Comparison of ENCODE assay signal across 27 cellular contexts in the genomic region with DNA sequence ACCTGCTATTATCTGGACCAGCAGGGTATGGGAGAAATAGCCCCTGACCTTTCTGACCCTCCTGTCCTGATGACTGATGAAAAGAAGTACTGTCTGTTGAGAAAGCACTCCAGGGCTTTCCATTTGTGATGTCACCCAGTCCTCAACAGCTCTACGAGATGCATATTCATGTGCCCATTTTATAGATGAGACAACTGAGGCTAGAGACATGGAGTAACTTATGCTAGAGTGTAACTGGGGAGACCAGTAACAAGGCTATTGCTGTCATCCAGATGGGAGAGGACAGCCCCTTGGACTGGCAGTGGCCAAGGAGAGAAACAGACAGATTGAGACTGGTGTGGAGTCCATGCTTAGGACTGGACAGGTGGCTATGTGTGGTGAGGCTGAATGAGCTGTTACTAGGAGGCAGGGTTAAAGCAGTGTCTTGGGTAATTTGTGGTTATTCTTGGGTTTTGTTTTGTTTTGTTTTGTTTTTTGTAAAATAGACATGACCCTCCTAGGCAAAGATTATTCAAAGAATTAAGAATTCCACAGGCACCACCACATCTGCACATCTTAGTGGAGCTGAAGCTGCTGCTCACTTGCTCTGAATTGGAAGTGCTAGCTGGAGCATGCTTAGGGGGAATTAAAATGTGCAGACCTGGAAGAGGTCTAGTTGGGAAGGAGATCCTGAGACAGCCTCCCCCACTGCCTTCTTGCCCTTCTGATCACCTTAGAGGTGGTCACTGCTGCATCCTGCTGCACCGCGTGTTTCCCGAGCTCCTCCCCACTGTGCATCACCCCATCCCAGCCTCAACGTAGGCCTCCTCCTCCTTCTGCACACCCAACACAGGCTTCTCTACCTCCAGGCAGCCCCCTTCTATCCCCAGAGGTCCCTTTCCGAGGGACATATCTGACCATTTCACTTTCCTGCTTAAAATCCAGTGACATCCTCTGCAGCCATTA. TPM values are rescaled to one million over a fixed set of nuclear protein-coding genes. Genes with fewer than 3 reads are reported as not detected.
A peak's percentile ranks its signal among the peaks of the same experiment; 100 is the strongest.
DNase-seq lines count a peak whose midpoint lies in the region; ATAC-seq, FAIRE-seq and TF ChIP-seq lines count a peak whose summit lies in the region.
"Had no signal": no experiment of that assay in that cellular context is flagged by ENCODE, and none has a peak within 500 bp of the region (broad histone marks: within the 10 kb centered on the region; RNA-seq: fewer than 3 reads in every experiment).

No MANE protein-coding gene starts in this region.

- H3K4me3 ChIP-seq in ascending aorta = no peak overlapping the region
- H3K4me3 ChIP-seq: A549, BLaER1, GM23338, HAP-1, Peyer's patch, SJSA1 had no signal

- H3K9me3 Mint-ChIP-seq in stimulated activated naive CD8-positive, alpha-beta T cell treated with anti-CD3 and anti-CD28 coated beads, Interleukin-15, Interleukin-2, amounts not matched to agents 100 ng/mL and 50 ng/mL, for 24 hours = no peaks in the 10 kb centered on the region
- no peaks in the 10 kb centered on the region for H3K9me3 Mint-ChIP-seq in stimulated activated naive CD8-positive, alpha-beta T cell treated with anti-CD3 and anti-CD28 coated beads, Interleukin-15, amount 100 ng/mL, for 72 hours
- H3K9me3 Mint-ChIP-seq: CD4-positive, alpha-beta memory T cell; GM23338 had no signal

- no peak for ATAC-seq in stimulated activated naive CD8-positive, alpha-beta T cell treated with anti-CD3 and anti-CD28 coated beads, Interleukin-15, amount 100 ng/mL, for 72 hours
- ATAC-seq in GM19395 (IDR thresholded peaks at IDR 0.05; ENCODE audit: unreplicated experiment) = no peak
- ATAC-seq: A549, Right ventricle myocardium inferior had no signal

- no peaks in the 10 kb centered on the region for H3K36me3 ChIP-seq in ascending aorta
- H3K36me3 ChIP-seq: BLaER1, HAP-1, Peyer's patch had no signal

- no peak for TF ChIP-seq CTCF in ascending aorta (IDR thresholded peaks at IDR 0.05)

- peak overlapping the region; percentile 2 to 95 for H3K27ac ChIP-seq in ascending aorta
- H3K27ac ChIP-seq: A549, BLaER1, HL-60, KMS-11, Peyer's patch, SJSA1 had no signal

- no peak for DNase-seq in stimulated activated naive CD8-positive, alpha-beta T cell treated with anti-CD3 and anti-CD28 coated beads, Interleukin-15, amount 100 ng/mL, for 72 hours
- DNase-seq in ascending aorta (ENCODE audit: low spot score in 2 of 2) (no peak), myocyte (ENCODE audit: low read depth) (peak; percentile 53), GM19239 (ENCODE audit: insufficient read length, low spot score) (no peak)
- DNase-seq in stimulated activated CD4-positive, alpha-beta T cell treated with anti-CD3 and anti-CD28 coated beads, Interleukin-1b, Interleukin-23, amount 100 ng/mL, for 48 hours = no peak
- DNase-seq: Caco-2; CD4-positive, alpha-beta memory T cell; NCI-H1105; NCI-H146; NCI-H2029 treated with DMSO at 0.1 percent for 48 hours; NCI-H226; NCI-H510A treated with DMSO at 0.1 percent for 48 hours; NCI-H774; Peyer's patch had no signal

- H3K27me3 ChIP-seq in ascending aorta = no peaks in the 10 kb centered on the region
- H3K27me3 ChIP-seq: Peyer's patch, SJSA1 had no signal

- H3K36me3 Mint-ChIP-seq in stimulated activated naive CD8-positive, alpha-beta T cell treated with anti-CD3 and anti-CD28 coated beads, Interleukin-15, Interleukin-2, amounts not matched to agents 100 ng/mL and 50 ng/mL, for 24 hours (ENCODE audit: low read depth) = no peaks in the 10 kb centered on the region
- H3K36me3 Mint-ChIP-seq: CD4-positive, alpha-beta memory T cell had no signal

- no peaks in the 10 kb centered on the region for H3K4me1 Mint-ChIP-seq in stimulated activated naive CD8-positive, alpha-beta T cell treated with anti-CD3 and anti-CD28 coated beads, Interleukin-15, Interleukin-2, amounts not matched to agents 100 ng/mL and 50 ng/mL, for 24 hours (ENCODE audit: low read depth)
- no peaks in the 10 kb centered on the region for H3K4me1 Mint-ChIP-seq in stimulated activated naive CD8-positive, alpha-beta T cell treated with anti-CD3 and anti-CD28 coated beads, Interleukin-15, amount 100 ng/mL, for 72 hours
- H3K4me1 Mint-ChIP-seq: CD4-positive, alpha-beta memory T cell; GM23338 had no signal

- H3K27ac Mint-ChIP-seq in stimulated activated naive CD8-positive, alpha-beta T cell treated with anti-CD3 and anti-CD28 coated beads, Interleukin-15, Interleukin-2, amounts not matched to agents 100 ng/mL and 50 ng/mL, for 24 hours = peak overlapping the region; percentile 24
- no peak overlapping the region for H3K27ac Mint-ChIP-seq in stimulated activated naive CD8-positive, alpha-beta T cell treated with anti-CD3 and anti-CD28 coated beads, Interleukin-15, amount 100 ng/mL, for 72 hours
- H3K27ac Mint-ChIP-seq: CD4-positive, alpha-beta memory T cell; GM23338 had no signal

- no peak for FAIRE-seq in GM19239 (lab: Jason Lieb, UNC)
- FAIRE-seq: A549, GM12891 had no signal

- intact Hi-C loops in ascending aorta (cut with DNase I) = no loop called here

- H3K4me1 ChIP-seq in ascending aorta = peaks cover 13 to 38% of the 10 kb centered on the region in 2 donors
- H3K4me1 ChIP-seq: Caco-2, HAP-1, Peyer's patch had no signal

- H3K4me3 Mint-ChIP-seq in stimulated activated naive CD8-positive, alpha-beta T cell treated with anti-CD3 and anti-CD28 coated beads, Interleukin-15, Interleukin-2, amounts not matched to agents 100 ng/mL and 50 ng/mL, for 24 hours = no peak overlapping the region
- no peak overlapping the region for H3K4me3 Mint-ChIP-seq in stimulated activated naive CD8-positive, alpha-beta T cell treated with anti-CD3 and anti-CD28 coated beads, Interleukin-15, amount 100 ng/mL, for 72 hours
- H3K4me3 Mint-ChIP-seq: CD4-positive, alpha-beta memory T cell; GM23338 had no signal

- no peaks in the 10 kb centered on the region for H3K9me3 ChIP-seq in ascending aorta
- H3K9me3 ChIP-seq: A549, BLaER1, Caco-2, HAP-1, Peyer's patch, SJSA1 had no signal

- peaks cover 28% of the 10 kb centered on the region for H3K27me3 Mint-ChIP-seq in stimulated activated naive CD8-positive, alpha-beta T cell treated with anti-CD3 and anti-CD28 coated beads, Interleukin-15, Interleukin-2, amounts not matched to agents 100 ng/mL and 50 ng/mL, for 24 hours
- peaks cover 42% of the 10 kb centered on the region for H3K27me3 Mint-ChIP-seq in stimulated activated naive CD8-positive, alpha-beta T cell treated with anti-CD3 and anti-CD28 coated beads, Interleukin-15, amount 100 ng/mL, for 72 hours

RNA-seq across cellular contexts. Expression of a gene that starts 8.4 kb away (rescaled TPM):
- total RNA-seq in ascending aorta = 6.2 TPM
- 2.7 and 3.6 TPM in 2 replicates for total RNA-seq in myocyte
- 1.2 TPM for polyA plus RNA-seq in myocyte (2012)
- total RNA-seq: G401, GM23338, OCI-LY7 had no signal
- polyA plus RNA-seq: GM23338 had no signal
